Comparison of ENCODE assay signal across 8 cellular contexts in genomic region chr6:134379086-134379485, GRCh38.
DNase-seq lines count a peak whose midpoint lies in the region; ATAC-seq, FAIRE-seq and TF ChIP-seq lines count a peak whose summit lies in the region.

No MANE protein-coding gene starts in this region.

- H3K27me3 ChIP-seq in smooth muscle cell (ENCODE audit: low read depth) (no peaks in the 10 kb centered on the region), sigmoid colon (no peaks in the 10 kb centered on the region)

- peaks cover 26% of the 10 kb centered on the region for H3K4me1 Mint-ChIP-seq in activated naive CD8-positive, alpha-beta T cell treated with anti-CD3 and anti-CD28 coated beads for 36 hours

- TF ChIP-seq CTCF in LNCaP clone FGC (IDR thresholded peaks at IDR 0.05; ENCODE audit: control insufficient read depth, extremely low read depth, insufficient read depth) (no peak), smooth muscle cell (IDR thresholded peaks at IDR 0.05; ENCODE audit: borderline replicate concordance, insufficient read depth, poor library complexity, severe bottlenecking) (no peak), sigmoid colon (IDR thresholded peaks at IDR 0.05) (no peak), coronary artery (IDR thresholded peaks at IDR 0.05) (no peak)

- no peak for TF ChIP-seq EP300 in sigmoid colon (IDR thresholded peaks at IDR 0.05)

- peak; percentile 83 for FAIRE-seq in GM18507 (lab: Jason Lieb, UNC)

- H3K4me3 Mint-ChIP-seq in activated naive CD8-positive, alpha-beta T cell treated with anti-CD3 and anti-CD28 coated beads for 36 hours: no peak overlapping the region

- intact Hi-C loops in sigmoid colon (cut with DNase I): no loop called here

- H3K9me3 ChIP-seq in smooth muscle cell (replicated peaks; ENCODE audit: low read depth) (no peaks in the 10 kb centered on the region), sigmoid colon (no peaks in the 10 kb centered on the region)

- H3K36me3 ChIP-seq in smooth muscle cell (ENCODE audit: low read depth) (no peaks in the 10 kb centered on the region), sigmoid colon (no peaks in the 10 kb centered on the region)

- no peaks in the 10 kb centered on the region for H3K4me1 ChIP-seq in smooth muscle cell (ENCODE audit: low read depth)
- no peaks in the 10 kb centered on the region for H3K4me1 ChIP-seq in sigmoid colon

- no peak overlapping the region for H3K4me3 ChIP-seq in LNCaP clone FGC (ENCODE audit: low read depth, low read length)
- no peak overlapping the region for H3K4me3 ChIP-seq in smooth muscle cell
- no peak overlapping the region for H3K4me3 ChIP-seq in sigmoid colon
- no peak overlapping the region for H3K4me3 ChIP-seq in coronary artery

- H3K4me2 ChIP-seq in smooth muscle cell: no peak overlapping the region

- TF ChIP-seq POLR2A in sigmoid colon (IDR thresholded peaks at IDR 0.05): no peak

- no peaks in the 10 kb centered on the region for H3K79me2 ChIP-seq in smooth muscle cell (ENCODE audit: low read depth)

- H2AFZ ChIP-seq in smooth muscle cell (ENCODE audit: low read depth): no peak overlapping the region

- peak; percentile 85 for ATAC-seq in GM21576 (IDR thresholded peaks at IDR 0.05; ENCODE audit: unreplicated experiment)

- no peaks in the 10 kb centered on the region for H3K36me3 Mint-ChIP-seq in activated naive CD8-positive, alpha-beta T cell treated with anti-CD3 and anti-CD28 coated beads for 36 hours

- 74% methylated on average over 5 of the region's 5 CpGs for WGBS in smooth muscle cell (ENCODE audit: low lambda C conversion rate)
- 17 to 57% methylated on average over 5 of the region's 5 CpGs for WGBS in sigmoid colon, 2 donors

- no peaks in the 10 kb centered on the region for H4K20me1 ChIP-seq in smooth muscle cell (ENCODE audit: low read depth)

- H3K9me3 Mint-ChIP-seq in activated naive CD8-positive, alpha-beta T cell treated with anti-CD3 and anti-CD28 coated beads for 36 hours: peaks cover 3% of the 10 kb centered on the region

- peak overlapping the region; percentile 90 for H3K27ac Mint-ChIP-seq in activated naive CD8-positive, alpha-beta T cell treated with anti-CD3 and anti-CD28 coated beads for 36 hours

- DNase-seq in GM18507 (ENCODE audit: extremely low spot score, insufficient read length, low read depth) (no peak), LNCaP clone FGC (ENCODE audit: low read depth) (peak; percentile 62), smooth muscle cell (lab: John Stamatoyannopoulos, UW; ENCODE audit: unreplicated experiment) (no peak), sigmoid colon (no peak), SHP77 treated with DMSO at 0.1 percent for 48 hours (lab: John Stamatoyannopoulos, UW) (no peak), coronary artery (ENCODE audit: low spot score) (no peak)
- peak; percentile 59 for DNase-seq in activated naive CD8-positive, alpha-beta T cell treated with anti-CD3 and anti-CD28 coated beads for 36 hours

- no peaks in the 10 kb centered on the region for H3K27me3 Mint-ChIP-seq in activated naive CD8-positive, alpha-beta T cell treated with anti-CD3 and anti-CD28 coated beads for 36 hours

- H3F3A ChIP-seq in smooth muscle cell (ENCODE audit: low read depth): no peaks in the 10 kb centered on the region

- H3K27ac ChIP-seq in smooth muscle cell (ENCODE audit: low read depth) (peak overlapping the region; percentile 28), sigmoid colon (no peak overlapping the region), coronary artery (no peak overlapping the region)

- H3K9ac ChIP-seq in smooth muscle cell (ENCODE audit: low read depth): no peak overlapping the region

Comparison
In these comparisons a context has a peak if more than half of its experiments do, and no peak if none do; other contexts are left out.
1. DNase-seq: peak in LNCaP clone FGC (single experiment) and activated naive CD8-positive, alpha-beta T cell treated with anti-CD3 and anti-CD28 coated beads for 36 hours (single experiment); none in GM18507 (single experiment), smooth muscle cell (single experiment), sigmoid colon (single experiment), SHP77 treated with DMSO at 0.1 percent for 48 hours (single experiment) and coronary artery (single experiment).